Comparison of ENCODE assay signal across 1 cellular context in the genomic region with DNA sequence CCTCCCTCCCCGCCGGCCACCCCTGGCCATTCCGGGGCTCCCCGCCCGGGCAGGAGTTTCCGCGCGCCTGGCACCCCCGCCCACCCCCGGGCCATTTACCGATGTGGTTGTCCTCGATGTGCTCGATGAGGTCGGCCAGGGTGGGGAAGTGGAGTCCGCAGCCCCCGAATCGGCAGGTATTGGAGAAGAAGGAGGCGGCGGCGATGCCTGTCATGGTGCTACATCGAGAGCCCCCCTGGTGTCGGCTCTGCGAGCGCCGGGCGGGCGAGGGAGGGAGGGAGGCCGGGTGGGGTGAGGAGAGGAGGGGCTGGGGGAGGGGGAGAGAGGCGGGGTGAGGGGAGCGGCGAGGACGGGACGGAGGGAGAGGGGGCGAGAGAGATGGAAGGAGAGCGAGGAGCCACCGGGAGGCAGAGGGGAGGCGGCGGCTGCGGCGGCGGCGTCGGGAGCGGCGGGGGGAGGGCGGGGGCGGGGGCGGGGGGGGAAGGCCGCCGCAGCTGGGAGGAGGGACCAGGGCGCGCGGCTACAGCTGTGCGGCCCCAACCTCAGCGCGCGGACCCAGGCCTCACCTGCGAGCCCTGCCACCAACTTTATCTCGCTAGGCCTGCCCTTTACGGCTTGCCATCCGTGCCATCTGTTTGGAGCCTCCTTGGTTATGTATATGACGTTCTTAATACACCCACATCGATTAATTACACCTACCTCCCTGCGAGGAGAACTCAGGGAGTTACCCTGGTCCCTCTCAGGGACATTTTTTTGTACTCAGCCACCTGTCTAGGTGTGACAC.
TF ChIP-seq lines count a peak whose summit lies in the region.

A gene (minus strand): TSS at position 432 of the 784 bp plus-strand sequence.

TF ChIP-seq in HEK293, 187 proteins besides CTCF, POLR2A, EP300 and RAD21 (continued from another document and continues in another):
- TF ChIP-seq, protein P1, sequence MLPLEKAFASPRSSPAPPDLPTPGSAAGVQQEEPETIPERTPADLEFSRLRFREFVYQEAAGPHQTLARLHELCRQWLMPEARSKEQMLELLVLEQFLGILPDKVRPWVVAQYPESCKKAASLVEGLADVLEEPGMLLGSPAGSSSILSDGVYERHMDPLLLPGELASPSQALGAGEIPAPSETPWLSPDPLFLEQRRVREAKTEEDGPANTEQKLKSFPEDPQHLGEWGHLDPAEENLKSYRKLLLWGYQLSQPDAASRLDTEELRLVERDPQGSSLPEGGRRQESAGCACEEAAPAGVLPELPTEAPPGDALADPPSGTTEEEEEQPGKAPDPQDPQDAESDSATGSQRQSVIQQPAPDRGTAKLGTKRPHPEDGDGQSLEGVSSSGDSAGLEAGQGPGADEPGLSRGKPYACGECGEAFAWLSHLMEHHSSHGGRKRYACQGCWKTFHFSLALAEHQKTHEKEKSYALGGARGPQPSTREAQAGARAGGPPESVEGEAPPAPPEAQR (tag by site-specific recombination; IDR thresholded peaks at IDR 0.05): no peak
- TF ChIP-seq, protein P2, sequence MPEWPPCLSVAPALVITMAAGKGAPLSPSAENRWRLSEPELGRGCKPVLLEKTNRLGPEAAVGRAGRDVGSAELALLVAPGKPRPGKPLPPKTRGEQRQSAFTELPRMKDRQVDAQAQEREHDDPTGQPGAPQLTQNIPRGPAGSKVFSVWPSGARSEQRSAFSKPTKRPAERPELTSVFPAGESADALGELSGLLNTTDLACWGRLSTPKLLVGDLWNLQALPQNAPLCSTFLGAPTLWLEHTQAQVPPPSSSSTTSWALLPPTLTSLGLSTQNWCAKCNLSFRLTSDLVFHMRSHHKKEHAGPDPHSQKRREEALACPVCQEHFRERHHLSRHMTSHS (tag by site-specific recombination; IDR thresholded peaks at IDR 0.05): no peak
- no peak for TF ChIP-seq ZNF677 (tag by site-specific recombination; IDR thresholded peaks at IDR 0.05)
- no peak for TF ChIP-seq BCL11B (tag by site-specific recombination; IDR thresholded peaks at IDR 0.05; ENCODE audit: low read depth)
- peak; percentile 42 for TF ChIP-seq SP3 (tag by site-specific recombination; IDR thresholded peaks at IDR 0.05)
- TF ChIP-seq, protein P3, sequence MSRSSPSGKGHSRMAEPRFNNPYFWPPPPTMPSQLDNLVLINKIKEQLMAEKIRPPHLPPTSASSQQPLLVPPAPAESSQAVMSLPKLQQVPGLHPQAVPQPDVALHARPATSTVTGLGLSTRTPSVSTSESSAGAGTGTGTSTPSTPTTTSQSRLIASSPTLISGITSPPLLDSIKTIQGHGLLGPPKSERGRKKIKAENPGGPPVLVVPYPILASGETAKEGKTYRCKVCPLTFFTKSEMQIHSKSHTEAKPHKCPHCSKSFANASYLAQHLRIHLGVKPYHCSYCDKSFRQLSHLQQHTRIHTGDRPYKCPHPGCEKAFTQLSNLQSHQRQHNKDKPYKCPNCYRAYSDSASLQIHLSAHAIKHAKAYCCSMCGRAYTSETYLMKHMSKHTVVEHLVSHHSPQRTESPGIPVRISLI (tag by site-specific recombination; IDR thresholded peaks at IDR 0.05): no peak
- no peak for TF ChIP-seq ZNF16 (tag by site-specific recombination; IDR thresholded peaks at IDR 0.05; ENCODE audit: low read depth)
- no peak for TF ChIP-seq MEIS1 (CRISPR knock-in tag; IDR thresholded peaks at IDR 0.05; ENCODE audit: borderline replicate concordance)
- TF ChIP-seq ZNF610 (tag by site-specific recombination; IDR thresholded peaks at IDR 0.05; ENCODE audit: borderline replicate concordance): no peak
- TF ChIP-seq TCF7L2 (IDR thresholded peaks at IDR 0.05; ENCODE audit: borderline replicate concordance, low read depth, low read length): no peak
- TF ChIP-seq, protein P4, sequence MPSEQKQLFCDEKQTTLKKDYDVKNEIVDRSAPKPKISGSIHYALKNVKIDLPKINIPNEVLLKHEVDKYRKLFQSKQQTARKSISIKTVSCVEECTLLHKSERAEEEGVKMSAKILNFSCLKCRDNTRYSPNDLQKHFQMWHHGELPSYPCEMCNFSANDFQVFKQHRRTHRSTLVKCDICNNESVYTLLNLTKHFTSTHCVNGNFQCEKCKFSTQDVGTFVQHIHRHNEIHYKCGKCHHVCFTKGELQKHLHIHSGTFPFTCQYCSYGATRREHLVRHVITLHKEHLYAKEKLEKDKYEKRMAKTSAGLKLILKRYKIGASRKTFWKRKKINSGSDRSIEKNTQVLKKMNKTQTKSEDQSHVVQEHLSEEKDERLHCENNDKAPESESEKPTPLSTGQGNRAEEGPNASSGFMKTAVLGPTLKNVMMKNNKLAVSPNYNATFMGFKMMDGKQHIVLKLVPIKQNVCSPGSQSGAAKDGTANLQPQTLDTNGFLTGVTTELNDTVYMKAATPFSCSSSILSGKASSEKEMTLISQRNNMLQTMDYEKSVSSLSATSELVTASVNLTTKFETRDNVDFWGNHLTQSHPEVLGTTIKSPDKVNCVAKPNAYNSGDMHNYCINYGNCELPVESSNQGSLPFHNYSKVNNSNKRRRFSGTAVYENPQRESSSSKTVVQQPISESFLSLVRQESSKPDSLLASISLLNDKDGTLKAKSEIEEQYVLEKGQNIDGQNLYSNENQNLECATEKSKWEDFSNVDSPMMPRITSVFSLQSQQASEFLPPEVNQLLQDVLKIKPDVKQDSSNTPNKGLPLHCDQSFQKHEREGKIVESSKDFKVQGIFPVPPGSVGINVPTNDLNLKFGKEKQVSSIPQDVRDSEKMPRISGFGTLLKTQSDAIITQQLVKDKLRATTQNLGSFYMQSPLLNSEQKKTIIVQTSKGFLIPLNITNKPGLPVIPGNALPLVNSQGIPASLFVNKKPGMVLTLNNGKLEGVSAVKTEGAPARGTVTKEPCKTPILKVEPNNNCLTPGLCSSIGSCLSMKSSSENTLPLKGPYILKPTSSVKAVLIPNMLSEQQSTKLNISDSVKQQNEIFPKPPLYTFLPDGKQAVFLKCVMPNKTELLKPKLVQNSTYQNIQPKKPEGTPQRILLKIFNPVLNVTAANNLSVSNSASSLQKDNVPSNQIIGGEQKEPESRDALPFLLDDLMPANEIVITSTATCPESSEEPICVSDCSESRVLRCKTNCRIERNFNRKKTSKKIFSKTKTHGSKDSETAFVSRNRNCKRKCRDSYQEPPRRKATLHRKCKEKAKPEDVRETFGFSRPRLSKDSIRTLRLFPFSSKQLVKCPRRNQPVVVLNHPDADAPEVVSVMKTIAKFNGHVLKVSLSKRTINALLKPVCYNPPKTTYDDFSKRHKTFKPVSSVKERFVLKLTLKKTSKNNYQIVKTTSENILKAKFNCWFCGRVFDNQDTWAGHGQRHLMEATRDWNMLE (tag by site-specific recombination; conservative IDR thresholded peaks at IDR 0.05; ENCODE audit: low read depth): no peak
- TF ChIP-seq, protein P5, sequence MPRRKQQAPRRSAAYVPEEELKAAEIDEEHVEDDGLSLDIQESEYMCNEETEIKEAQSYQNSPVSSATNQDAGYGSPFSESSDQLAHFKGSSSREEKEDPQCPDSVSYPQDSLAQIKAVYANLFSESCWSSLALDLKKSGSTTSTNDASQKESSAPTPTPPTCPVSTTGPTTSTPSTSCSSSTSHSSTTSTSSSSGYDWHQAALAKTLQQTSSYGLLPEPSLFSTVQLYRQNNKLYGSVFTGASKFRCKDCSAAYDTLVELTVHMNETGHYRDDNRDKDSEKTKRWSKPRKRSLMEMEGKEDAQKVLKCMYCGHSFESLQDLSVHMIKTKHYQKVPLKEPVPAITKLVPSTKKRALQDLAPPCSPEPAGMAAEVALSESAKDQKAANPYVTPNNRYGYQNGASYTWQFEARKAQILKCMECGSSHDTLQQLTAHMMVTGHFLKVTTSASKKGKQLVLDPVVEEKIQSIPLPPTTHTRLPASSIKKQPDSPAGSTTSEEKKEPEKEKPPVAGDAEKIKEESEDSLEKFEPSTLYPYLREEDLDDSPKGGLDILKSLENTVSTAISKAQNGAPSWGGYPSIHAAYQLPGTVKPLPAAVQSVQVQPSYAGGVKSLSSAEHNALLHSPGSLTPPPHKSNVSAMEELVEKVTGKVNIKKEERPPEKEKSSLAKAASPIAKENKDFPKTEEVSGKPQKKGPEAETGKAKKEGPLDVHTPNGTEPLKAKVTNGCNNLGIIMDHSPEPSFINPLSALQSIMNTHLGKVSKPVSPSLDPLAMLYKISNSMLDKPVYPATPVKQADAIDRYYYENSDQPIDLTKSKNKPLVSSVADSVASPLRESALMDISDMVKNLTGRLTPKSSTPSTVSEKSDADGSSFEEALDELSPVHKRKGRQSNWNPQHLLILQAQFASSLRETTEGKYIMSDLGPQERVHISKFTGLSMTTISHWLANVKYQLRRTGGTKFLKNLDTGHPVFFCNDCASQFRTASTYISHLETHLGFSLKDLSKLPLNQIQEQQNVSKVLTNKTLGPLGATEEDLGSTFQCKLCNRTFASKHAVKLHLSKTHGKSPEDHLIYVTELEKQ (tag by site-specific recombination; IDR thresholded peaks at IDR 0.05; ENCODE audit: borderline replicate concordance): no peak
- TF ChIP-seq SP7 (tag by site-specific recombination; IDR thresholded peaks at IDR 0.05): no peak
- TF ChIP-seq ZNF266 (tag by site-specific recombination; IDR thresholded peaks at IDR 0.05; ENCODE audit: low read depth): no peak
- TF ChIP-seq ZNF776 (tag by site-specific recombination; IDR thresholded peaks at IDR 0.05; ENCODE audit: borderline replicate concordance): no peak
- TF ChIP-seq ZNF37A (tag by site-specific recombination; IDR thresholded peaks at IDR 0.05): no peak
- TF ChIP-seq, protein P6, sequence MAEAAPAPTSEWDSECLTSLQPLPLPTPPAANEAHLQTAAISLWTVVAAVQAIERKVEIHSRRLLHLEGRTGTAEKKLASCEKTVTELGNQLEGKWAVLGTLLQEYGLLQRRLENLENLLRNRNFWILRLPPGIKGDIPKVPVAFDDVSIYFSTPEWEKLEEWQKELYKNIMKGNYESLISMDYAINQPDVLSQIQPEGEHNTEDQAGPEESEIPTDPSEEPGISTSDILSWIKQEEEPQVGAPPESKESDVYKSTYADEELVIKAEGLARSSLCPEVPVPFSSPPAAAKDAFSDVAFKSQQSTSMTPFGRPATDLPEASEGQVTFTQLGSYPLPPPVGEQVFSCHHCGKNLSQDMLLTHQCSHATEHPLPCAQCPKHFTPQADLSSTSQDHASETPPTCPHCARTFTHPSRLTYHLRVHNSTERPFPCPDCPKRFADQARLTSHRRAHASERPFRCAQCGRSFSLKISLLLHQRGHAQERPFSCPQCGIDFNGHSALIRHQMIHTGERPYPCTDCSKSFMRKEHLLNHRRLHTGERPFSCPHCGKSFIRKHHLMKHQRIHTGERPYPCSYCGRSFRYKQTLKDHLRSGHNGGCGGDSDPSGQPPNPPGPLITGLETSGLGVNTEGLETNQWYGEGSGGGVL (tag by site-specific recombination; IDR thresholded peaks at IDR 0.05): peak; percentile 83
- peak; percentile 84 for TF ChIP-seq ZNF341 (tag by site-specific recombination; IDR thresholded peaks at IDR 0.05; ENCODE audit: low read depth)
- TF ChIP-seq, protein P7, sequence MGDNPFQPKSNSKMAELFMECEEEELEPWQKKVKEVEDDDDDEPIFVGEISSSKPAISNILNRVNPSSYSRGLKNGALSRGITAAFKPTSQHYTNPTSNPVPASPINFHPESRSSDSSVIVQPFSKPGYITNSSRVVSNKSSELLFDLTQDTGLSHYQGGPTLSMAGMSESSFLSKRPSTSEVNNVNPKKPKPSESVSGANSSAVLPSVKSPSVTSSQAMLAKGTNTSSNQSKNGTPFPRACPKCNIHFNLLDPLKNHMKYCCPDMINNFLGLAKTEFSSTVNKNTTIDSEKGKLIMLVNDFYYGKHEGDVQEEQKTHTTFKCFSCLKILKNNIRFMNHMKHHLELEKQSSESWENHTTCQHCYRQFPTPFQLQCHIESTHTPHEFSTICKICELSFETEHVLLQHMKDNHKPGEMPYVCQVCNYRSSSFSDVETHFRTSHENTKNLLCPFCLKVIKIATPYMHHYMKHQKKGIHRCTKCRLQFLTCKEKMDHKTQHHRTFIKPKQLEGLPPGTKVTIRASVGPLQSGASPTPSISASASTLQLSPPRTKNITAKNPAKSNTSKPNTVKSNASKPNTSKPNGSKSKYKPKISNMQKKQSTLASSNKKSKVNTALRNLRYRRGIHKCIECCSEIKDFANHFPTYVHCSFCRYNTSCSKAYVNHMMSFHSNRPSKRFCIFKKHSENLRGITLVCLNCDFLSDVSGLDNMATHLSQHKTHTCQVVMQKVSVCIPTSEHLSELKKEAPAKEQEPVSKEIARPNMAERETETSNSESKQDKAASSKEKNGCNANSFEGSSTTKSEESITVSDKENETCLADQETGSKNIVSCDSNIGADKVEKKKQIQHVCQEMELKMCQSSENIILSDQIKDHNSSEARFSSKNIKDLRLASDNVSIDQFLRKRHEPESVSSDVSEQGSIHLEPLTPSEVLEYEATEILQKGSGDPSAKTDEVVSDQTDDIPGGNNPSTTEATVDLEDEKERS (tag by site-specific recombination; IDR thresholded peaks at IDR 0.05): no peak
- TF ChIP-seq ZNF366 (tag by site-specific recombination; conservative IDR thresholded peaks at IDR 0.05): no peak
- TF ChIP-seq ZNF791 (tag by site-specific recombination; IDR thresholded peaks at IDR 0.05): no peak
- TF ChIP-seq ZIC2 (tag by site-specific recombination; IDR thresholded peaks at IDR 0.05): peak; percentile 65
- TF ChIP-seq, protein P8, sequence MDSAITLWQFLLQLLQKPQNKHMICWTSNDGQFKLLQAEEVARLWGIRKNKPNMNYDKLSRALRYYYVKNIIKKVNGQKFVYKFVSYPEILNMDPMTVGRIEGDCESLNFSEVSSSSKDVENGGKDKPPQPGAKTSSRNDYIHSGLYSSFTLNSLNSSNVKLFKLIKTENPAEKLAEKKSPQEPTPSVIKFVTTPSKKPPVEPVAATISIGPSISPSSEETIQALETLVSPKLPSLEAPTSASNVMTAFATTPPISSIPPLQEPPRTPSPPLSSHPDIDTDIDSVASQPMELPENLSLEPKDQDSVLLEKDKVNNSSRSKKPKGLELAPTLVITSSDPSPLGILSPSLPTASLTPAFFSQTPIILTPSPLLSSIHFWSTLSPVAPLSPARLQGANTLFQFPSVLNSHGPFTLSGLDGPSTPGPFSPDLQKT (IDR thresholded peaks at IDR 0.05; ENCODE audit: borderline replicate concordance, low read depth, low read length): no peak
- no peak for TF ChIP-seq OSR2 (tag by site-specific recombination; IDR thresholded peaks at IDR 0.05)
- no peak for TF ChIP-seq ZNF548 (tag by site-specific recombination; IDR thresholded peaks at IDR 0.05)
- TF ChIP-seq, protein P9, sequence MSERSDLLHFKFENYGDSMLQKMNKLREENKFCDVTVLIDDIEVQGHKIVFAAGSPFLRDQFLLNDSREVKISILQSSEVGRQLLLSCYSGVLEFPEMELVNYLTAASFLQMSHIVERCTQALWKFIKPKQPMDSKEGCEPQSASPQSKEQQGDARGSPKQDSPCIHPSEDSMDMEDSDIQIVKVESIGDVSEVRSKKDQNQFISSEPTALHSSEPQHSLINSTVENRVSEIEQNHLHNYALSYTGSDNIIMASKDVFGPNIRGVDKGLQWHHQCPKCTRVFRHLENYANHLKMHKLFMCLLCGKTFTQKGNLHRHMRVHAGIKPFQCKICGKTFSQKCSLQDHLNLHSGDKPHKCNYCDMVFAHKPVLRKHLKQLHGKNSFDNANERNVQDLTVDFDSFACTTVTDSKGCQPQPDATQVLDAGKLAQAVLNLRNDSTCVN (tag by site-specific recombination; optimal IDR thresholded peaks at IDR 0.05): peak; percentile 51
- TF ChIP-seq ZNF354C (tag by site-specific recombination; IDR thresholded peaks at IDR 0.05; ENCODE audit: borderline replicate concordance, low read depth): no peak
- no peak for TF ChIP-seq ZNF658 (tag by site-specific recombination; IDR thresholded peaks at IDR 0.05)
- TF ChIP-seq ZNF654 (tag by site-specific recombination; IDR thresholded peaks at IDR 0.05; ENCODE audit: low read depth): 0 out of 2 replicates have a peak, but pooled peaks have one; percentile 2
- TF ChIP-seq, protein P10, sequence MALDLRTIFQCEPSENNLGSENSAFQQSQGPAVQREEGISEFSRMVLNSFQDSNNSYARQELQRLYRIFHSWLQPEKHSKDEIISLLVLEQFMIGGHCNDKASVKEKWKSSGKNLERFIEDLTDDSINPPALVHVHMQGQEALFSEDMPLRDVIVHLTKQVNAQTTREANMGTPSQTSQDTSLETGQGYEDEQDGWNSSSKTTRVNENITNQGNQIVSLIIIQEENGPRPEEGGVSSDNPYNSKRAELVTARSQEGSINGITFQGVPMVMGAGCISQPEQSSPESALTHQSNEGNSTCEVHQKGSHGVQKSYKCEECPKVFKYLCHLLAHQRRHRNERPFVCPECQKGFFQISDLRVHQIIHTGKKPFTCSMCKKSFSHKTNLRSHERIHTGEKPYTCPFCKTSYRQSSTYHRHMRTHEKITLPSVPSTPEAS (tag by site-specific recombination; IDR thresholded peaks at IDR 0.05): no peak
